Comparison of ENCODE assay signal across 10 cellular contexts in the genomic region with DNA sequence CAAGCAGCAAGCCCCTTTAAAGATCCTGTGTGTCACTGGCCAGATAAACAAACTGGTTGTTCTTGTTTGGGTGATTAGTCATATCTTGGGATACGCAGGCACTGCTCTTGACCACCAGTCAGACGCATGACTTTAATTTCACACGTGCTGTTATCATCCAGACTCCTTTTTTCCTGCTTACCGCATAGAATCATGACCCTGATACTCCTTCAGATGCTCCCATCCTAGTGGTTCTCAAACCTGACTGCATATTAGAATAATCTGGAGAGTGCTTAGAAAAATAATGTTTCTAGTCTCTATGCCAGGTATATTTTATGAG.
DNase-seq lines count a peak whose midpoint lies in the region; ATAC-seq and TF ChIP-seq lines count a peak whose summit lies in the region.
"Had no signal": no experiment of that assay in that cellular context is flagged by ENCODE, and none has a peak within 500 bp of the region (broad histone marks: within the 10 kb centered on the region; RNA-seq: fewer than 3 reads in every experiment).

No MANE protein-coding gene starts in this region.

- DNase-seq in HUDEP-2 (lab: John Stamatoyannopoulos, UW; ENCODE audit: unreplicated experiment in 76 of 76) (peak in 55 of 76 experiments; percentile 5 to 72 (median 29)), astrocyte of the spinal cord (ENCODE audit: low read depth, low spot score) (peak; percentile 72), hepatic stellate cell (ENCODE audit: low spot score) (peak; percentile 35)
- DNase-seq in naive thymus-derived CD8-positive, alpha-beta T cell = no peak
- no peak for DNase-seq in naive thymus-derived CD4-positive, alpha-beta T cell
- DNase-seq: testis had no signal

- peak overlapping the region; percentile 1 for H3K27ac ChIP-seq in temporal lobe (ENCODE audit: low read depth, low read length)
- no peak overlapping the region for H3K27ac ChIP-seq in naive thymus-derived CD4-positive, alpha-beta T cell (ENCODE audit: low read depth, low read length)
- H3K27ac ChIP-seq: testis had no signal

- H3K27ac Mint-ChIP-seq in naive thymus-derived CD8-positive, alpha-beta T cell = no peak overlapping the region
- no peak overlapping the region for H3K27ac Mint-ChIP-seq in naive thymus-derived CD4-positive, alpha-beta T cell
- H3K27ac Mint-ChIP-seq: activated T-helper 17 cell treated with anti-CD3 and anti-CD28 coated beads, Interleukin-2, amount 50 U/mL, for 72 hours; memory B cell had no signal

- no peak for ATAC-seq in HG03139 (IDR thresholded peaks at IDR 0.05; ENCODE audit: unreplicated experiment)
- ATAC-seq in naive thymus-derived CD8-positive, alpha-beta T cell = no peak
- no peak for ATAC-seq in naive thymus-derived CD4-positive, alpha-beta T cell
- ATAC-seq: activated T-helper 17 cell treated with anti-CD3 and anti-CD28 coated beads, Interleukin-2, amount 50 U/mL, for 72 hours had no signal

- H3K4me1 ChIP-seq in naive thymus-derived CD4-positive, alpha-beta T cell (ENCODE audit: control insufficient read depth in 2 of 2, insufficient read depth in 2 of 2, low read length in 2 of 2) = no peaks in the 10 kb centered on the region

- in situ Hi-C loops in astrocyte of the spinal cord (cut with HindIII; ENCODE audit: low sequenced_read_pairs) = no loop called here

- no peak overlapping the region for H3K4me3 ChIP-seq in astrocyte of the spinal cord (ENCODE audit: low read depth, low read length)
- no peak overlapping the region for H3K4me3 ChIP-seq in naive thymus-derived CD4-positive, alpha-beta T cell (ENCODE audit: low read length)
- H3K4me3 ChIP-seq: testis had no signal

- H3K4me3 Mint-ChIP-seq in naive thymus-derived CD8-positive, alpha-beta T cell = no peak overlapping the region
- no peak overlapping the region for H3K4me3 Mint-ChIP-seq in naive thymus-derived CD4-positive, alpha-beta T cell
- H3K4me3 Mint-ChIP-seq: activated T-helper 17 cell treated with anti-CD3 and anti-CD28 coated beads, Interleukin-2, amount 50 U/mL, for 72 hours; memory B cell had no signal

- no peaks in the 10 kb centered on the region for H3K36me3 ChIP-seq in naive thymus-derived CD4-positive, alpha-beta T cell (ENCODE audit: control insufficient read depth in 2 of 3, insufficient read depth in 3 of 3, low read length in 3 of 3)

- no peaks in the 10 kb centered on the region for H3K9me3 Mint-ChIP-seq in naive thymus-derived CD8-positive, alpha-beta T cell
- H3K9me3 Mint-ChIP-seq in naive thymus-derived CD4-positive, alpha-beta T cell = no peaks in the 10 kb centered on the region
- H3K9me3 Mint-ChIP-seq: activated T-helper 17 cell treated with anti-CD3 and anti-CD28 coated beads, Interleukin-2, amount 50 U/mL, for 72 hours; memory B cell had no signal

- no peaks in the 10 kb centered on the region for H3K27me3 ChIP-seq in naive thymus-derived CD4-positive, alpha-beta T cell (ENCODE audit: control insufficient read depth in 2 of 2, insufficient read depth in 2 of 2, low read length in 2 of 2)
- H3K27me3 ChIP-seq: testis had no signal

- CTCF ChIA-PET in naive thymus-derived CD4-positive, alpha-beta T cell (lab: Charles Lee) = no interaction called here

- POLR2A ChIA-PET in naive thymus-derived CD8-positive, alpha-beta T cell (lab: Charles Lee) = no interaction called here
- POLR2A ChIA-PET in naive thymus-derived CD4-positive, alpha-beta T cell (lab: Charles Lee) = no interaction called here

- H3K4me1 Mint-ChIP-seq in naive thymus-derived CD8-positive, alpha-beta T cell = peaks cover 0 to 1% (median 0%) of the 10 kb centered on the region in 4 donors
- peaks cover 0 to 2% (median 0%) of the 10 kb centered on the region in 7 donors for H3K4me1 Mint-ChIP-seq in naive thymus-derived CD4-positive, alpha-beta T cell
- H3K4me1 Mint-ChIP-seq: activated T-helper 17 cell treated with anti-CD3 and anti-CD28 coated beads, Interleukin-2, amount 50 U/mL, for 72 hours; memory B cell had no signal

- no peaks in the 10 kb centered on the region for H3K9me3 ChIP-seq in naive thymus-derived CD4-positive, alpha-beta T cell (ENCODE audit: control insufficient read depth in 2 of 3, low read length in 3 of 3)
- H3K9me3 ChIP-seq: testis had no signal

- TF ChIP-seq CTCF in astrocyte of the spinal cord (IDR thresholded peaks at IDR 0.05; ENCODE audit: low read depth, low read length) = no peak

- intact Hi-C loops in naive thymus-derived CD4-positive, alpha-beta T cell (cut with micrococcal nuclease) = no loop called here

- peaks cover 0 to 34% (median 0%) of the 10 kb centered on the region in 3 donors for H3K36me3 Mint-ChIP-seq in naive thymus-derived CD8-positive, alpha-beta T cell
- H3K36me3 Mint-ChIP-seq in naive thymus-derived CD4-positive, alpha-beta T cell = peaks cover 0 to 24% (median 8%) of the 10 kb centered on the region in 5 donors
- H3K36me3 Mint-ChIP-seq: memory B cell had no signal

- H3K27me3 Mint-ChIP-seq in naive thymus-derived CD8-positive, alpha-beta T cell = peaks cover 0 to 9% (median 7%) of the 10 kb centered on the region in 5 donors
- peaks cover 0 to 3% (median 0%) of the 10 kb centered on the region in 5 donors for H3K27me3 Mint-ChIP-seq in naive thymus-derived CD4-positive, alpha-beta T cell
- H3K27me3 Mint-ChIP-seq: activated T-helper 17 cell treated with anti-CD3 and anti-CD28 coated beads, Interleukin-2, amount 50 U/mL, for 72 hours had no signal

Comparison
In these comparisons a context has a peak if more than half of its experiments do, and no peak if none do; other contexts are left out.
1. DNase-seq: peak in HUDEP-2 (55 of 76), astrocyte of the spinal cord (single experiment) and hepatic stellate cell (single experiment); none in naive thymus-derived CD8-positive, alpha-beta T cell (0 of 10) and naive thymus-derived CD4-positive, alpha-beta T cell (0 of 9).